Comparison of ENCODE assay signal across 29 cellular contexts in the genomic region with DNA sequence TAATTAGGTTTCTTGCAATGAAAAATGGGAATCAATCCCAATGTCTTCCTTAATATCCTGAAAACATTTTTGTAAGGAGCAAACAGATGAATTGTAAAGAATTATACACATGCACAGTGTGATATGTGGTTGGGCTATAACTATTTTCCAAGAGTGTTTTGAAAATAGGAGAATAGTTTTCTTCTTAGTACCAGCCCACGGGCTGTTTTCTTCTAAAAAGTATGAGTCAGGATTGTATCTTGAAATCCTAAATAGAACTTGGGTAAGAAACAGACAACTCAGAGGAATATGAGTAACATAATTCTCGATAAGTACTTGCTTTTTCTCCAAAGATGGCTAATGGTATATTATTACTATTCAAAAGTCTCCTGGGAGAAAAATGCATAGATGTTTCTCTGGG.
"Had no signal": no experiment of that assay in that cellular context is flagged by ENCODE, and none has a peak within 500 bp of the region (broad histone marks: within the 10 kb centered on the region; RNA-seq: fewer than 3 reads in every experiment).

No MANE protein-coding gene starts in this region.

- H3K27ac ChIP-seq: adrenal gland, SJSA1 had no signal

- H3K36me3 ChIP-seq: adrenal gland, SJSA1 had no signal

- H3K4me1 ChIP-seq: adrenal gland, SJSA1 had no signal

- FAIRE-seq: bronchial epithelial cell had no signal

- H3K4me3 ChIP-seq: adrenal gland, SJSA1 had no signal

- H3K9me3 ChIP-seq: adrenal gland, SJSA1 had no signal

- DNase-seq: activated CD4-positive, alpha-beta T cell treated with anti-CD3 and anti-CD28 coated beads for 48 hours; activated CD4-positive, alpha-beta T cell treated with anti-CD3 and anti-CD28 coated beads, Interleukin-2, amount 50 U/mL, for 4 hours; activated CD4-positive, CD25-positive, alpha-beta regulatory T cell treated with anti-CD3 and anti-CD28 coated beads, Interleukin-2, amount 50 U/mL, for 72 hours; activated CD8-positive, alpha-beta memory T cell treated with anti-CD3 and anti-CD28 coated beads, Interleukin-2, amount 50 U/mL, for 48 hours; activated CD8-positive, alpha-beta T cell treated with anti-CD3 and anti-CD28 coated beads, Interleukin-2, amount 10 ng/mL, durations not matched to agents 7 days and 5 days; activated naive CD4-positive, alpha-beta T cell treated with anti-CD3 and anti-CD28 coated beads, Interleukin-2, amount 50 U/mL, for 16 hours; activated naive CD8-positive, alpha-beta T cell treated with anti-CD3 and anti-CD28 coated beads, Interleukin-2, amount 10 ng/mL, durations not matched to agents 7 days and 5 days; activated T-cell treated with anti-CD3 and anti-CD28 coated beads, Interleukin-2, amount 50 U/mL, for 1 hour; adrenal gland; aorta; central memory CD4-positive, alpha-beta T cell; Karpas-422; NCI-H1048; NCI-H1417; NCI-H1930; NCI-H345; NCI-H510A; NCI-H526 treated with DMSO at 0.1 percent for 48 hours; NCI-H82; NK-92 treated with Interleukin-12 subunit alpha and Interleukin-12 subunit beta, amount 100 ng/mL, for 24 hours; OCI-M1; Right ventricle myocardium superior; RPMI8226; SW 1271 had no signal

- ATAC-seq: activated CD8-positive, alpha-beta T cell treated with anti-CD3 and anti-CD28 coated beads, Interleukin-2, amount 10 ng/mL, durations not matched to agents 7 days and 5 days; Panc1; SK-N-SH treated with all-trans-retinoic acid at 6 μM for 48 hours; WTC11 had no signal

- H3K27me3 ChIP-seq: adrenal gland, SJSA1 had no signal
